In the genomic region with DNA sequence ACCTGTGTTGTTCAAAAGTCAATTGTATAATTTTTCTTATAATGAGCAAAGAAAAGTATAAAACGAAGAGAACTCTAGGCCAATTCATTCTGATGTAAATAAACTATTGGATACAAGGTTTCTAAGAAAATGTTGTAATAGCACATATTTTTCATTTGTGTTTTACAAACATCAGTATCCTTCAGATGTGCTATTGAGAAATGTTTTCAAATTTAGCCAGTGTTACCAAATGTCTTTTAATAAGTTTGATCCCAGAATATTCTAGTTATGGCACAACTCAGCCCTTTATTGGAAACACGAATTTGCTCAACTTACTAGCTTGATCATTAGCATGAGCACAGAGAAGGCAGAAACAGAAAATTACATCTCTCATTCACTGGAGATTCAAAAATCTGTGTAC, we compare ENCODE assay signal across 21 cellular contexts.
DNase-seq lines count a peak whose midpoint lies in the region; ATAC-seq, FAIRE-seq and TF ChIP-seq lines count a peak whose summit lies in the region.
"Had no signal": no experiment of that assay in that cellular context is flagged by ENCODE, and none has a peak within 500 bp of the region (broad histone marks: within the 10 kb centered on the region; RNA-seq: fewer than 3 reads in every experiment).

No MANE protein-coding gene starts in this region.

- H3K4me3 ChIP-seq in adipocyte (ENCODE audit: low read length) (no peak overlapping the region), fibroblast of villous mesenchyme (ENCODE audit: low read depth, low read length) (no peak overlapping the region), HepG2 (replicated peaks in 1 of 3; ENCODE audit: insufficient read depth in 1 of 3, low read depth in 2 of 3, low read length in 3 of 3) (no peak overlapping the region), right atrium auricular region (no peak overlapping the region)
- H3K4me3 ChIP-seq: BLaER1 treated with 17β-estradiol and CSF1 and Interleukin-3, amounts not matched to agents 10 nM and 100 nM had no signal

- no peak overlapping the region for H2AFZ ChIP-seq in HepG2 (ENCODE audit: low read length)

- intact Hi-C loops in HepG2 (cut with micrococcal nuclease; ENCODE audit: unreplicated experiment): no loop called here

- H3K36me3 ChIP-seq in adipocyte (ENCODE audit: control insufficient read depth, insufficient read depth, low read length, severe bottlenecking) (no peaks in the 10 kb centered on the region), HepG2 (replicated peaks in 1 of 2; ENCODE audit: control insufficient read depth in 1 of 2, insufficient read depth in 2 of 2, low read length in 2 of 2) (no peaks in the 10 kb centered on the region), right atrium auricular region (no peaks in the 10 kb centered on the region)
- H3K36me3 ChIP-seq: BLaER1 treated with 17β-estradiol and CSF1 and Interleukin-3, amounts not matched to agents 10 nM and 100 nM had no signal

- CTCF ChIA-PET in HepG2 (lab: Yijun Ruan, JAX; ENCODE audit: low intra/inter-chr PET ratio, low total read pairs): no interaction called here

- 0% methylated on average over 2 of the region's 2 CpGs for WGBS in HepG2 (ENCODE audit: low lambda C conversion rate)

- TF ChIP-seq EP300 in HepG2 (IDR thresholded peaks at IDR 0.05; ENCODE audit: low read depth in 2 of 2, low read length in 2 of 2) (no peak), HepG2 (CRISPR knock-in tag; IDR thresholded peaks at IDR 0.05; ENCODE audit: borderline replicate concordance) (no peak)

- TF ChIP-seq CTCF in fibroblast of villous mesenchyme (IDR thresholded peaks at IDR 0.05; ENCODE audit: insufficient read depth, low read depth, low read length): no peak
- TF ChIP-seq CTCF in HepG2 (CRISPR knock-in tag; IDR thresholded peaks at IDR 0.05): no peak
- no peak for TF ChIP-seq CTCF in right atrium auricular region (IDR thresholded peaks at IDR 0.05)

- no peak overlapping the region for H3K4me2 ChIP-seq in HepG2 (ENCODE audit: low read depth, low read length)
- H3K4me2 ChIP-seq: BLaER1 treated with 17β-estradiol and CSF1 and Interleukin-3, amounts not matched to agents 10 nM and 100 nM had no signal

- H3K9me3 ChIP-seq in adipocyte (ENCODE audit: control insufficient read depth, low read length) (no peaks in the 10 kb centered on the region), HepG2 (ENCODE audit: low read length) (peaks cover 46% of the 10 kb centered on the region), right atrium auricular region (no peaks in the 10 kb centered on the region)
- H3K9me3 ChIP-seq: BLaER1 treated with 17β-estradiol and CSF1 and Interleukin-3, amounts not matched to agents 10 nM and 100 nM; Caco-2 had no signal

- ATAC-seq in HepG2: no peak
- ATAC-seq: CD8-positive, alpha-beta T cell had no signal

- no peak for TF ChIP-seq RAD21 in HepG2 (CRISPR knock-in tag; IDR thresholded peaks at IDR 0.05)

- TF ChIP-seq POLR2A in HepG2 (IDR thresholded peaks at IDR 0.05; ENCODE audit: insufficient read depth in 1 of 2, low read depth in 2 of 2, low read length in 2 of 2): no peak

- H4K20me1 ChIP-seq in HepG2 (ENCODE audit: insufficient read depth, low read length): no peaks in the 10 kb centered on the region
- H4K20me1 ChIP-seq: BLaER1 treated with 17β-estradiol and CSF1 and Interleukin-3, amounts not matched to agents 10 nM and 100 nM had no signal

- H3K9ac ChIP-seq in adipocyte (ENCODE audit: low read length) (no peak overlapping the region), HepG2 (ENCODE audit: insufficient read depth, low read depth, low read length) (no peak overlapping the region)
- H3K9ac ChIP-seq: BLaER1 treated with 17β-estradiol and CSF1 and Interleukin-3, amounts not matched to agents 10 nM and 100 nM had no signal

- H3K27me3 ChIP-seq in adipocyte (replicated peaks; ENCODE audit: control insufficient read depth, insufficient read depth, low read length) (no peaks in the 10 kb centered on the region), HepG2 (ENCODE audit: control insufficient read depth in 1 of 2, insufficient read depth in 2 of 2, low read length in 2 of 2) (no peaks in the 10 kb centered on the region), right atrium auricular region (no peaks in the 10 kb centered on the region)
- H3K27me3 ChIP-seq: BLaER1 treated with 17β-estradiol and CSF1 and Interleukin-3, amounts not matched to agents 10 nM and 100 nM had no signal

- no peaks in the 10 kb centered on the region for H3K79me2 ChIP-seq in HepG2 (ENCODE audit: insufficient read depth, low read length)

- no TSS peak for BruUV-seq in HepG2 (replicated peaks; lab: Mats Ljungman, UMichigan)

- no peaks in the 10 kb centered on the region for H3K4me1 ChIP-seq in adipocyte (ENCODE audit: control insufficient read depth, insufficient read depth, low read length)
- H3K4me1 ChIP-seq in HepG2 (ENCODE audit: insufficient read depth, low read length): no peaks in the 10 kb centered on the region
- H3K4me1 ChIP-seq in right atrium auricular region: no peaks in the 10 kb centered on the region
- H3K4me1 ChIP-seq: BLaER1 treated with 17β-estradiol and CSF1 and Interleukin-3, amounts not matched to agents 10 nM and 100 nM; Caco-2 had no signal

- no peak for FAIRE-seq in HepG2 (lab: Jason Lieb, UNC)
- FAIRE-seq: A204.1, D721Med, G401.6, GM12891 had no signal

- POLR2A ChIA-PET in HepG2 (lab: Yijun Ruan, JAX): no interaction called here

- in situ Hi-C loops in HepG2 (cut with HindIII; ENCODE audit: extremely low pct_ligation_motif_present, low pct_unique_long_range_greater_than_20kb): no loop called here

- no peak overlapping the region for H3K27ac ChIP-seq in HepG2 (ENCODE audit: extremely low read length, insufficient read depth, low read length)
- H3K27ac ChIP-seq in right atrium auricular region: no peak overlapping the region
- H3K27ac ChIP-seq: BLaER1 treated with 17β-estradiol and CSF1 and Interleukin-3, amounts not matched to agents 10 nM and 100 nM; C4-2B had no signal

- peak; percentile 58 for DNase-seq in adipocyte (ENCODE audit: low read depth)
- DNase-seq in fibroblast of gingiva (ENCODE audit: low read depth): peak; percentile 70
- DNase-seq in fibroblast of villous mesenchyme (ENCODE audit: low read depth): peak; percentile 33
- no peak for DNase-seq in activated effector memory CD4-positive, alpha-beta T cell treated with anti-CD3 and anti-CD28 coated beads, Interleukin-2, amount 50 U/mL, for 16 hours
- no peak for DNase-seq in HepG2 (ENCODE audit: low spot score)
- DNase-seq in right atrium auricular region (ENCODE audit: low spot score): no peak
- DNase-seq: 8988T; ACHN; AML-193; Caco-2; Calu3; CD4-positive, alpha-beta T cell; CD8-positive, alpha-beta T cell; DMS79 treated with DMSO at 0.1 percent for 48 hours; GF-D8 had no signal

TF ChIP-seq in HepG2, 621 proteins besides CTCF, POLR2A, EP300 and RAD21 (continues in another document):
- no peak for TF ChIP-seq SALL2 (CRISPR knock-in tag; IDR thresholded peaks at IDR 0.05)
- no peak for TF ChIP-seq ZNF496 (CRISPR knock-in tag; IDR thresholded peaks at IDR 0.05; ENCODE audit: insufficient replicate concordance)
- TF ChIP-seq CHD4 (IDR thresholded peaks at IDR 0.05; ENCODE audit: borderline replicate concordance, low read length): no peak
- TF ChIP-seq PHF20 (CRISPR knock-in tag; IDR thresholded peaks at IDR 0.05): no peak
- TF ChIP-seq AHDC1 (CRISPR knock-in tag; IDR thresholded peaks at IDR 0.05; ENCODE audit: borderline replicate concordance): no peak
- no peak for TF ChIP-seq ZNF577 (CRISPR knock-in tag; IDR thresholded peaks at IDR 0.05; ENCODE audit: borderline replicate concordance, low read depth)
- no peak for TF ChIP-seq PHF21A (CRISPR knock-in tag; IDR thresholded peaks at IDR 0.05)
- no peak for TF ChIP-seq BHLHE40 (IDR thresholded peaks at IDR 0.05; ENCODE audit: low read length)

Comparison
In these comparisons a context has a peak if more than half of its experiments do, and no peak if none do; other contexts are left out.
1. DNase-seq: peak in adipocyte (single experiment), fibroblast of gingiva (single experiment) and fibroblast of villous mesenchyme (single experiment); none in activated effector memory CD4-positive, alpha-beta T cell treated with anti-CD3 and anti-CD28 coated beads, Interleukin-2, amount 50 U/mL, for 16 hours (single experiment), HepG2 (single experiment) and right atrium auricular region (single experiment).